ENCODE assay signal across 9 cellular contexts in the genomic region with DNA sequence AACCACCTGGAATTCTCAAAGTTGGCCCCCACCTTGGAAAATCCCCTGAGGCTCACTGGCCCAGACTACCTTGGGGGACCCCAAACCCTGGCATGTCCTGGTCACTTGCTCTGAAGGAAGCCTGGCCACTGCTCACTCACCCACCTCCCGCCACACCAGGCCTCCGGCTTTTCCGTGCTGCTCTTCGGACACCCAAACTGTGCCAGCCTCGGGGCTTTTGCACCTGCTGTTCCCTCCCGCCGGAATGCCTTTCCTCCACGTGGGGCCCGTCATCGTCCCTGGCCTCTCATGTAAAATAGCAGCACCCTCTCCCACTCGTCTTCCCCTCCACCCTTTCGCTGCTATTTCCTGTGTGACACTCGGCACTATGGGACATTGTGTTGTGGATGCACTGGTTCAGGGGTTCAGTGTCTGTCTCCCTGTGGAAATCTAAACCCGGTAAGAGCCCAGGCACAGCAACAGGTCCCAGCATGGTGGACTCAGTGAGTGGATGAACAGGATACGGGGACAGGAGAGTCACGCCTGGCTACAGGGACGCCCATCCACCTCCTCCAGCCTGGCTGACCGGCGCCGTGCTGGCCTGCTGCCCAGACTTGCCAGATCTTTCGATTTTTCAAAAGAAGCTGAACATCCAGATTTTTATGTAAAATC.
DNase-seq lines count a peak whose midpoint lies in the region; ATAC-seq and TF ChIP-seq lines count a peak whose summit lies in the region.
"Had no signal": no experiment of that assay in that cellular context is flagged by ENCODE, and none has a peak within 500 bp of the region (broad histone marks: within the 10 kb centered on the region; RNA-seq: fewer than 3 reads in every experiment).

No MANE protein-coding gene starts in this region.

- H3K4me3 ChIP-seq in BLaER1: no peak overlapping the region
- H3K4me3 ChIP-seq in SJCRH30: peak overlapping the region; percentile 33
- peak overlapping the region; percentile 23 for H3K4me3 ChIP-seq in ovary

- H3K4me1 ChIP-seq in BLaER1: peaks cover 35% of the 10 kb centered on the region
- peaks cover 50% of the 10 kb centered on the region for H3K4me1 ChIP-seq in SJCRH30
- peaks cover 12% of the 10 kb centered on the region for H3K4me1 ChIP-seq in ovary (ENCODE audit: insufficient read depth)

- TF ChIP-seq EP300 in ovary (IDR thresholded peaks at IDR 0.05): no peak

- peak; percentile 48 to 57 for DNase-seq in SJCRH30
- DNase-seq in head of caudate nucleus: peak in 40 of 42 donors; percentile 34 to 84 (median 68)
- DNase-seq in ovary: peak; percentile 82 to 91 (median 83)
- DNase-seq in activated CD4-positive, alpha-beta T cell treated with anti-CD3 and anti-CD28 coated beads, Interleukin-2, amount 50 U/mL, for 1 hour: no peak
- no peak for DNase-seq in dedifferentiated amniotic fluid mesenchymal stem cell (ENCODE audit: extremely low spot score)
- no peak for DNase-seq in pons (ENCODE audit: low spot score)
- DNase-seq: cortex of kidney had no signal

- no peak overlapping the region for H3K9ac ChIP-seq in BLaER1

- 19 to 24% (median 22%) methylated on average over 21 of the region's 21 CpGs for WGBS in ovary, 3 donors

- H3K9me3 ChIP-seq in BLaER1 (no peaks in the 10 kb centered on the region), SJCRH30 (replicated peaks) (0 out of 2 replicates have a peak, but pooled peaks cover under 1% of the 10 kb centered on the region), ovary (no peaks in the 10 kb centered on the region)

- no peak for ATAC-seq in GM19023 (IDR thresholded peaks at IDR 0.05; ENCODE audit: unreplicated experiment)

- H3K36me3 ChIP-seq in BLaER1 (no peaks in the 10 kb centered on the region), SJCRH30 (no peaks in the 10 kb centered on the region), ovary (no peaks in the 10 kb centered on the region)

- TF ChIP-seq POLR2A in ovary (IDR thresholded peaks at IDR 0.05): no peak

- H3K27me3 ChIP-seq in BLaER1 (0 out of 2 replicates have a peak, but pooled peaks cover 11% of the 10 kb centered on the region), SJCRH30 (no peaks in the 10 kb centered on the region), ovary (no peaks in the 10 kb centered on the region)

- H3K27ac ChIP-seq in BLaER1 (no peak overlapping the region), SJCRH30 (peak overlapping the region; percentile 77), ovary (peak overlapping the region in 1 of 2 donors; percentile 83)

- TF ChIP-seq CTCF in ovary (IDR thresholded peaks at IDR 0.05): no peak

- H3K4me2 ChIP-seq in BLaER1: 0 out of 2 replicates have a peak overlapping the region, but pooled peaks have one; percentile 63

- H4K20me1 ChIP-seq in BLaER1: no peaks in the 10 kb centered on the region

- intact Hi-C loops in head of caudate nucleus (cut with DNase I): loop anchor here (10.0 kb wide), 1 partner anchor 140 kb away; no protein-coding TSS in a partner anchor
- intact Hi-C loops in ovary (cut with DNase I): loop anchor here in 1 of 4 donors (5.0 kb wide), 1 partner anchor 32 kb away; no protein-coding TSS in a partner anchor

Comparison
In these comparisons a context has a peak if more than half of its experiments do, and no peak if none do; other contexts are left out.
1. DNase-seq: peak in SJCRH30 (2 of 2), head of caudate nucleus (40 of 42) and ovary (5 of 5); none in activated CD4-positive, alpha-beta T cell treated with anti-CD3 and anti-CD28 coated beads, Interleukin-2, amount 50 U/mL, for 1 hour (single experiment), dedifferentiated amniotic fluid mesenchymal stem cell (single experiment) and pons (single experiment).